ENCODE assay signal across 23 cellular contexts in the genomic region with DNA sequence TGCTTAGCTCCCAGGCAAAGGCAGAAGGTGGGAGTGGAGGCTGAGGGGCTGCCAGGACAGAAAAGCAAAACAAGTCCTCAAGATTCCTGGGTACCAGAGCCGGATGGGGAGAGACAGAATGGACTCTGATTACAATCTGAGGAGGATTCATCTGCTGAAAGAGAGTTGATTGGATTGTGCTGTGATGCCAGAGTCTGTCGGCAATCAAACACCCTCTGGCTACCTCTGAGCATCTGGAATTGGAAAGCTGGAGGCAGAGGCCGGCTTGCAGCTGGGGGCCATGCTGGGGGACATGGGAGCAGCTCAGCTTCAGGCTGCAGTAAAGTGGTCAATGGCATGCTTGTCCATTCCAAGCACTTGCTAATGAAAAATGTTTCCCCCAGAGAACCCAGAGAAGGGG.
"Had no signal": no experiment of that assay in that cellular context is flagged by ENCODE, and none has a peak within 500 bp of the region (broad histone marks: within the 10 kb centered on the region; RNA-seq: fewer than 3 reads in every experiment).

No MANE protein-coding gene starts in this region.

- H3K27ac ChIP-seq: brain microvascular endothelial cell, cardiac muscle cell, VCaP had no signal

- H3K36me3 ChIP-seq: brain microvascular endothelial cell, cardiac muscle cell had no signal

- DNase-seq: activated CD4-positive, alpha-beta T cell treated with anti-CD3 and anti-CD28 coated beads for 36 hours; activated CD4-positive, alpha-beta T cell treated with anti-CD3 and anti-CD28 coated beads, Interleukin-2, amount 50 U/mL, for 1 hour; activated CD8-positive, alpha-beta memory T cell treated with anti-CD3 and anti-CD28 coated beads, Interleukin-2, amount 50 U/mL, for 4 hours; activated CD8-positive, alpha-beta T cell treated with anti-CD3 and anti-CD28 coated beads for 36 hours; activated gamma-delta T cell treated with Interleukin-2 at 50 U/mL for 16 hours; activated naive CD4-positive, alpha-beta T cell treated with anti-CD3 and anti-CD28 coated beads, Interleukin-2, amount 10 ng/mL, durations not matched to agents 7 days and 5 days; activated naive CD8-positive, alpha-beta T cell treated with anti-CD3 and anti-CD28 coated beads for 36 hours; activated T-cell treated with anti-CD3 and anti-CD28 coated beads, Interleukin-2, amount 50 U/mL, for 72 hours; brain microvascular endothelial cell; Kasumi-1; KBM-7; NCI-H1105 treated with DMSO at 0.1 percent for 48 hours; NCI-H1436 treated with DMSO at 0.1 percent for 48 hours; NCI-H187; NCI-H2081; NCI-H2227 treated with DMSO at 0.1 percent for 48 hours; NCI-H526; PC-3; SHP77 treated with DMSO at 0.1 percent for 48 hours; T-helper 1 cell had no signal

- H3K27me3 Mint-ChIP-seq: activated CD8-positive, alpha-beta T cell treated with anti-CD3 and anti-CD28 coated beads for 36 hours; activated naive CD4-positive, alpha-beta T cell treated with anti-CD3 and anti-CD28 coated beads, Interleukin-2, amount 10 ng/mL, durations not matched to agents 7 days and 5 days; activated naive CD8-positive, alpha-beta T cell treated with anti-CD3 and anti-CD28 coated beads for 36 hours had no signal

- H3K4me1 Mint-ChIP-seq: activated CD4-positive, alpha-beta T cell treated with anti-CD3 and anti-CD28 coated beads for 36 hours; activated naive CD4-positive, alpha-beta T cell treated with anti-CD3 and anti-CD28 coated beads, Interleukin-2, amount 10 ng/mL, durations not matched to agents 7 days and 5 days; activated naive CD8-positive, alpha-beta T cell treated with anti-CD3 and anti-CD28 coated beads for 36 hours had no signal

- H3K36me3 Mint-ChIP-seq: activated naive CD4-positive, alpha-beta T cell treated with anti-CD3 and anti-CD28 coated beads, Interleukin-2, amount 10 ng/mL, durations not matched to agents 7 days and 5 days; activated naive CD8-positive, alpha-beta T cell treated with anti-CD3 and anti-CD28 coated beads for 36 hours had no signal

- H3K27ac Mint-ChIP-seq: activated CD4-positive, alpha-beta T cell treated with anti-CD3 and anti-CD28 coated beads for 36 hours; activated CD8-positive, alpha-beta T cell treated with anti-CD3 and anti-CD28 coated beads for 36 hours; activated naive CD4-positive, alpha-beta T cell treated with anti-CD3 and anti-CD28 coated beads, Interleukin-2, amount 10 ng/mL, durations not matched to agents 7 days and 5 days; activated naive CD8-positive, alpha-beta T cell treated with anti-CD3 and anti-CD28 coated beads for 36 hours; activated T-cell treated with anti-CD3 and anti-CD28 coated beads, Interleukin-2, amount 50 U/mL, for 72 hours; activated T-helper 2 cell treated with anti-CD3 and anti-CD28 coated beads, Interferon-gamma antibody, Interleukin-2, Interleukin-4, amounts not matched to agents 10 μg/mL and 5 μg/mL and 100 μg/mL, durations not matched to agents 14 hours and 24 hours and 36 hours had no signal

- H3K9me3 Mint-ChIP-seq: activated T-helper 2 cell treated with anti-CD3 and anti-CD28 coated beads, Interferon-gamma antibody, Interleukin-2, Interleukin-4, amounts not matched to agents 10 μg/mL and 5 μg/mL and 100 μg/mL, durations not matched to agents 14 hours and 24 hours and 36 hours had no signal

- H3K4me3 Mint-ChIP-seq: activated CD4-positive, alpha-beta T cell treated with anti-CD3 and anti-CD28 coated beads for 36 hours; activated CD8-positive, alpha-beta T cell treated with anti-CD3 and anti-CD28 coated beads for 36 hours; activated naive CD4-positive, alpha-beta T cell treated with anti-CD3 and anti-CD28 coated beads, Interleukin-2, amount 10 ng/mL, durations not matched to agents 7 days and 5 days; activated naive CD8-positive, alpha-beta T cell treated with anti-CD3 and anti-CD28 coated beads for 36 hours; activated T-cell treated with anti-CD3 and anti-CD28 coated beads, Interleukin-2, amount 50 U/mL, for 72 hours had no signal

- H3K27me3 ChIP-seq: brain microvascular endothelial cell, cardiac muscle cell had no signal

- ATAC-seq: activated CD4-positive, alpha-beta T cell treated with anti-CD3 and anti-CD28 coated beads for 36 hours; activated CD8-positive, alpha-beta T cell treated with anti-CD3 and anti-CD28 coated beads for 36 hours; activated T-cell treated with anti-CD3 and anti-CD28 coated beads, Interleukin-2, amount 50 U/mL, for 72 hours; PC-3 had no signal

- H3K4me3 ChIP-seq: cardiac muscle cell had no signal
